In the genomic region with DNA sequence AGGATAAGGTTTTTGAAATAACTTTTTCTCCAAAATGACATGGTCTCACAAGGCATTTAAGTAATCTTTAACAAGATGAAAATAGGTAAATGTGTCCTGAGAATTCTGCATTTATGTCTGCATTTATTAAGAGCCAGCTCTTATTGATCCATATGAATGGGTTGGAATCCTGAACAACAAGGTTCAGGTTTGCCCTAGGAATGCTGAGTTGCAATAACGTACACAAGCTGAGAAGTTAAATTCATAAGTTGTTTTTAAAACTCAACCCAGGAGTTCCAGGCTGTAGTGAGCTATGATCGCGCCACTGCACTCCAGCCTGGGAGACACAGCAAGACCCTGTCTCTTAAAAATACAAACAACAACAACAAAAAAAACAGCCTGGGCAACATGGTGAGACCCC, we compare ENCODE assay signal across 28 cellular contexts. TPM values are rescaled to one million over a fixed set of nuclear protein-coding genes. Genes with fewer than 3 reads are reported as not detected.
DNase-seq lines count a peak whose midpoint lies in the region; ATAC-seq and TF ChIP-seq lines count a peak whose summit lies in the region.
"Had no signal": no experiment of that assay in that cellular context is flagged by ENCODE, and none has a peak within 500 bp of the region (broad histone marks: within the 10 kb centered on the region; RNA-seq: fewer than 3 reads in every experiment).

No MANE protein-coding gene starts in this region.

- no peak for DNase-seq in T-helper 2 cell treated with Interferon-gamma antibody and Interleukin-4, amounts not matched to agents 5 μg/mL and 100 μg/mL, for 36 hours (ENCODE audit: low spot score)
- DNase-seq in T-helper 2 cell (no peak), OCI-M1 (lab: John Stamatoyannopoulos, UW) (no peak), HCEC 1CT (no peak), erythroblast (lab: John Stamatoyannopoulos, UW) (no peak)
- DNase-seq in CD8-positive, alpha-beta T cell: no peak
- no peak for DNase-seq in naive thymus-derived CD8-positive, alpha-beta T cell
- DNase-seq: 8988T; activated CD4-positive, alpha-beta T cell treated with anti-CD3 and anti-CD28 coated beads for 4 hours; activated naive CD8-positive, alpha-beta T cell treated with anti-CD3 and anti-CD28 coated beads, Interleukin-2, amount 10 ng/mL, durations not matched to agents 7 days and 5 days; Caco-2; caudate nucleus; DMS79 treated with DMSO at 0.1 percent for 48 hours; GF-D8; H9; KG1; left ventricle myocardium inferior; mesendoderm; MM.1S; NCI-H226; stimulated activated CD4-positive, alpha-beta T cell treated with anti-CD3 and anti-CD28 coated beads, Interleukin-4, amount 100 ng/mL, for 24 hours; stimulated activated naive CD4-positive, alpha-beta T cell; T-helper 9 cell; uterus had no signal

- no peak overlapping the region for H3K27ac Mint-ChIP-seq in T-helper 2 cell treated with Interferon-gamma antibody and Interleukin-4, amounts not matched to agents 5 μg/mL and 100 μg/mL, for 36 hours
- H3K27ac Mint-ChIP-seq in CD8-positive, alpha-beta T cell: peak overlapping the region; percentile 8
- peak overlapping the region; percentile 84 for H3K27ac Mint-ChIP-seq in activated T-helper 17 cell treated with anti-CD3 and anti-CD28 coated beads, Interleukin-2, amount 50 U/mL, for 72 hours
- H3K27ac Mint-ChIP-seq in naive thymus-derived CD8-positive, alpha-beta T cell: peak overlapping the region in 8 of 10 donors; percentile 11 to 84 (median 48)
- H3K27ac Mint-ChIP-seq: activated naive CD8-positive, alpha-beta T cell treated with anti-CD3 and anti-CD28 coated beads, Interleukin-2, amount 10 ng/mL, durations not matched to agents 7 days and 5 days had no signal

- no peak for ATAC-seq in CD8-positive, alpha-beta T cell
- no peak for ATAC-seq in activated T-helper 17 cell treated with anti-CD3 and anti-CD28 coated beads, Interleukin-2, amount 50 U/mL, for 72 hours (replicated peaks)
- ATAC-seq in naive thymus-derived CD8-positive, alpha-beta T cell: no peak
- ATAC-seq: sciatic nerve had no signal

- no peaks in the 10 kb centered on the region for H3K9me3 Mint-ChIP-seq in T-helper 2 cell treated with Interferon-gamma antibody and Interleukin-4, amounts not matched to agents 5 μg/mL and 100 μg/mL, for 36 hours
- H3K9me3 Mint-ChIP-seq in CD8-positive, alpha-beta T cell: no peaks in the 10 kb centered on the region
- no peaks in the 10 kb centered on the region for H3K9me3 Mint-ChIP-seq in activated T-helper 17 cell treated with anti-CD3 and anti-CD28 coated beads, Interleukin-2, amount 50 U/mL, for 72 hours
- H3K9me3 Mint-ChIP-seq in naive thymus-derived CD8-positive, alpha-beta T cell: no peaks in the 10 kb centered on the region
- H3K9me3 Mint-ChIP-seq: activated naive CD8-positive, alpha-beta T cell treated with anti-CD3 and anti-CD28 coated beads, Interleukin-2, amount 10 ng/mL, durations not matched to agents 7 days and 5 days; H9 had no signal

- no peaks in the 10 kb centered on the region for H3K36me3 ChIP-seq in CD8-positive, alpha-beta T cell (ENCODE audit: insufficient read depth, low read length)
- H3K36me3 ChIP-seq: left ventricle myocardium inferior, suprapubic skin, uterus had no signal

- peaks cover 39% of the 10 kb centered on the region for H3K4me1 Mint-ChIP-seq in T-helper 2 cell treated with Interferon-gamma antibody and Interleukin-4, amounts not matched to agents 5 μg/mL and 100 μg/mL, for 36 hours (ENCODE audit: low read depth)
- peaks cover 67% of the 10 kb centered on the region for H3K4me1 Mint-ChIP-seq in CD8-positive, alpha-beta T cell (ENCODE audit: low read depth)
- H3K4me1 Mint-ChIP-seq in activated T-helper 17 cell treated with anti-CD3 and anti-CD28 coated beads, Interleukin-2, amount 50 U/mL, for 72 hours: peaks cover 35% of the 10 kb centered on the region
- peaks cover 27 to 92% (median 84%) of the 10 kb centered on the region in 4 donors for H3K4me1 Mint-ChIP-seq in naive thymus-derived CD8-positive, alpha-beta T cell

- H3K27me3 Mint-ChIP-seq in T-helper 2 cell treated with Interferon-gamma antibody and Interleukin-4, amounts not matched to agents 5 μg/mL and 100 μg/mL, for 36 hours (ENCODE audit: low read depth): no peaks in the 10 kb centered on the region
- H3K27me3 Mint-ChIP-seq in CD8-positive, alpha-beta T cell (ENCODE audit: low read depth): no peaks in the 10 kb centered on the region
- H3K27me3 Mint-ChIP-seq in activated T-helper 17 cell treated with anti-CD3 and anti-CD28 coated beads, Interleukin-2, amount 50 U/mL, for 72 hours: no peaks in the 10 kb centered on the region
- no peaks in the 10 kb centered on the region for H3K27me3 Mint-ChIP-seq in naive thymus-derived CD8-positive, alpha-beta T cell
- H3K27me3 Mint-ChIP-seq: activated naive CD8-positive, alpha-beta T cell treated with anti-CD3 and anti-CD28 coated beads, Interleukin-2, amount 10 ng/mL, durations not matched to agents 7 days and 5 days had no signal

- POLR2A ChIA-PET in CD8-positive, alpha-beta T cell (lab: Charles Lee): interaction anchor here (1.0 to 1.3 kb wide), 3 partner anchors 10 to 26 kb away, joined by 3 to 4 read pairs (median 3); no protein-coding TSS in a partner anchor
- POLR2A ChIA-PET in naive thymus-derived CD8-positive, alpha-beta T cell (lab: Charles Lee): interaction anchor here (1.2 kb wide), 1 partner anchor 28 kb away, joined by 4 read pairs; a partner anchor contains a TSS

- H3K27ac ChIP-seq in CD8-positive, alpha-beta T cell (ENCODE audit: low read depth, low read length): no peak overlapping the region
- H3K27ac ChIP-seq: left ventricle myocardium inferior, suprapubic skin, uterus, VCaP had no signal

- TF ChIP-seq CTCF in CD8-positive, alpha-beta T cell (IDR thresholded peaks at IDR 0.05): no peak

- H3K9me3 ChIP-seq in CD8-positive, alpha-beta T cell (ENCODE audit: low read length): no peaks in the 10 kb centered on the region
- H3K9me3 ChIP-seq: Caco-2, left ventricle myocardium inferior, suprapubic skin, uterus had no signal

- H3K4me3 ChIP-seq in CD8-positive, alpha-beta T cell (ENCODE audit: low read depth, low read length): no peak overlapping the region
- H3K4me3 ChIP-seq: left ventricle myocardium inferior, suprapubic skin, uterus had no signal

- peaks cover 8% of the 10 kb centered on the region for H3K36me3 Mint-ChIP-seq in T-helper 2 cell treated with Interferon-gamma antibody and Interleukin-4, amounts not matched to agents 5 μg/mL and 100 μg/mL, for 36 hours (ENCODE audit: low read depth)
- peaks cover 16% of the 10 kb centered on the region for H3K36me3 Mint-ChIP-seq in CD8-positive, alpha-beta T cell
- peaks cover 5% of the 10 kb centered on the region for H3K36me3 Mint-ChIP-seq in activated T-helper 17 cell treated with anti-CD3 and anti-CD28 coated beads, Interleukin-2, amount 50 U/mL, for 72 hours (ENCODE audit: low read depth)
- H3K36me3 Mint-ChIP-seq in naive thymus-derived CD8-positive, alpha-beta T cell: peaks cover 0 to 34% (median 5%) of the 10 kb centered on the region in 3 donors

- no peak for TF ChIP-seq POLR2A in erythroblast (IDR thresholded peaks at IDR 0.05; ENCODE audit: low read length)

- no peaks in the 10 kb centered on the region for H3K27me3 ChIP-seq in CD8-positive, alpha-beta T cell (ENCODE audit: insufficient read depth, low read length)
- H3K27me3 ChIP-seq: suprapubic skin, uterus had no signal

- CTCF ChIA-PET in CD8-positive, alpha-beta T cell (lab: Charles Lee): no interaction called here

- H3K4me1 ChIP-seq in CD8-positive, alpha-beta T cell (ENCODE audit: insufficient read depth, low read length): peaks cover 62% of the 10 kb centered on the region
- H3K4me1 ChIP-seq: uterus had no signal

- H3K4me3 Mint-ChIP-seq in T-helper 2 cell treated with Interferon-gamma antibody and Interleukin-4, amounts not matched to agents 5 μg/mL and 100 μg/mL, for 36 hours: peak overlapping the region; percentile 57
- H3K4me3 Mint-ChIP-seq in CD8-positive, alpha-beta T cell: no peak overlapping the region
- H3K4me3 Mint-ChIP-seq in activated T-helper 17 cell treated with anti-CD3 and anti-CD28 coated beads, Interleukin-2, amount 50 U/mL, for 72 hours: peak overlapping the region; percentile 48
- H3K4me3 Mint-ChIP-seq in naive thymus-derived CD8-positive, alpha-beta T cell: peak overlapping the region in 1 of 10 donors; percentile 24
- H3K4me3 Mint-ChIP-seq: activated naive CD8-positive, alpha-beta T cell treated with anti-CD3 and anti-CD28 coated beads, Interleukin-2, amount 10 ng/mL, durations not matched to agents 7 days and 5 days; H9 had no signal

- intact Hi-C loops in CD8-positive, alpha-beta T cell (cut with DNase I, micrococcal nuclease): loop anchor here in 1 of 2 experiments (10.0 kb wide), 1 partner anchor 46 kb away; no protein-coding TSS in a partner anchor

RNA-seq across cellular contexts. Expression of a gene that starts 28.1 kb away (rescaled TPM):
- 10 to 100 TPM; 73.7 to 79.4 TPM for total RNA-seq in CD8-positive, alpha-beta T cell
- total RNA-seq in activated T-helper 17 cell treated with anti-CD3 and anti-CD28 coated beads, Interleukin-2, amount 50 U/mL, for 72 hours: 10 to 100 TPM; 62.6 to 74.1 TPM
- total RNA-seq in naive thymus-derived CD8-positive, alpha-beta T cell: 100 to 1,000 TPM; 192 to 195 TPM
- polyA plus RNA-seq in naive thymus-derived CD8-positive, alpha-beta T cell: 100 to 1,000 TPM; 137 to 210 (median 164) TPM
